13 cellular contexts compared by ENCODE assay signal in the genomic region with DNA sequence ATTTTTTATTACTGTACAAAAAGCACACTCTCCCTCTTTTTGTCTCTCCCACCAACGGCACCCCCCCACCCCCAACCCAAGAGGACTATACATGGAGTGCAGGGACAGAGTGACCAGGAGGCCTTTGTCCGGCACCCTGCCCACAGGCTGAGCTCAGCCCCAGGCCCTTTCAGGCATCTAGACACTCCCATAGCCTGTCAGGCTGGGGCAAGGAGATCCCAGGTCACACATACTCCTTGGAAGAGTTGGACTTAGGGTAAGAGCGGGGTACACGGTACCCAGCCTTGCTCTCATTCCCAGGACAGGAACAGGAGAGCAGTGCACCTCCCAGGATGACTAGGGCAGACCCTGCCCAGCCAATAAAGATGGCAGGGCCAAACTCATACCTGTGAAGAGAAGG. TPM values are rescaled to one million over a fixed set of nuclear protein-coding genes. Genes with fewer than 3 reads are reported as not detected.
DNase-seq lines count a peak whose midpoint lies in the region; ATAC-seq and TF ChIP-seq lines count a peak whose summit lies in the region.
"Had no signal": no experiment of that assay in that cellular context is flagged by ENCODE, and none has a peak within 500 bp of the region (broad histone marks: within the 10 kb centered on the region; RNA-seq: fewer than 3 reads in every experiment).

No MANE protein-coding gene starts in this region.

- no peaks in the 10 kb centered on the region for H3K27me3 ChIP-seq in GM23338 (ENCODE audit: insufficient read depth)
- peaks cover 5% of the 10 kb centered on the region for H3K27me3 ChIP-seq in hepatocyte
- no peaks in the 10 kb centered on the region for H3K27me3 ChIP-seq in parathyroid adenoma (ENCODE audit: control insufficient read depth, insufficient read depth, low read length)
- H3K27me3 ChIP-seq: brain microvascular endothelial cell, SJCRH30 had no signal

- H3K27ac ChIP-seq in GM23338 (ENCODE audit: low read depth) (peak overlapping the region; percentile 97; the same call in 1 of the 2 replicates), hepatocyte (peak overlapping the region; percentile 94), parathyroid adenoma (peak overlapping the region; percentile 99)
- H3K27ac ChIP-seq: brain microvascular endothelial cell, SJCRH30 had no signal

- H3K4me2 ChIP-seq in GM23338 (peak overlapping the region; percentile 100), hepatocyte (peak overlapping the region; percentile 78), parathyroid adenoma (ENCODE audit: low read length) (peak overlapping the region; percentile 99)

- H3K9me3 Mint-ChIP-seq in GM23338 (no peaks in the 10 kb centered on the region; the same call in 2 of the 3 replicates), T-cell (no peaks in the 10 kb centered on the region)
- H3K9me3 Mint-ChIP-seq in stimulated activated memory B cell treated with anti-CD40 and anti-IgM and Interleukin-4, amounts not matched to agents 10 μg/mL and 1 μg/mL and 100 μg/mL, for 72 hours, result no peaks in the 10 kb centered on the region

- POLR2A ChIA-PET in T-cell (lab: Charles Lee), result interaction anchor here in 1 of 2 donors (0.5 kb wide), 1 partner anchor 43 kb away, joined by 3 read pairs; no protein-coding TSS in a partner anchor

- H3K79me2 ChIP-seq in GM23338 (replicated peaks; ENCODE audit: insufficient read depth) (peaks cover 27% of the 10 kb centered on the region), hepatocyte (peaks cover 55% of the 10 kb centered on the region), parathyroid adenoma (peaks cover 11% of the 10 kb centered on the region)

- H3K4me3 Mint-ChIP-seq in GM23338, result peak overlapping the region; percentile 91
- peak overlapping the region; percentile 52 to 76 (median 60) for H3K4me3 Mint-ChIP-seq in T-cell
- H3K4me3 Mint-ChIP-seq in stimulated activated memory B cell treated with anti-CD40 and anti-IgM and Interleukin-4, amounts not matched to agents 10 μg/mL and 1 μg/mL and 100 μg/mL, for 72 hours, result no peak overlapping the region

- H3K4me1 Mint-ChIP-seq in GM23338 (peaks cover 28% of the 10 kb centered on the region), T-cell (peaks cover 22 to 23% (median 22%) of the 10 kb centered on the region in 3 donors)
- H3K4me1 Mint-ChIP-seq in stimulated activated memory B cell treated with anti-CD40 and anti-IgM and Interleukin-4, amounts not matched to agents 10 μg/mL and 1 μg/mL and 100 μg/mL, for 72 hours, result peaks cover 26% of the 10 kb centered on the region

- TF ChIP-seq CTCF in GM23338 (conservative IDR thresholded peaks at IDR 0.05; ENCODE audit: low read depth in 2 of 2) (no peak), hepatocyte (IDR thresholded peaks at IDR 0.05; ENCODE audit: poor library complexity) (no peak), parathyroid adenoma (IDR thresholded peaks at IDR 0.05) (no peak)

- peak overlapping the region; percentile 84; the same call in 1 of the 2 replicates for H3K27ac Mint-ChIP-seq in GM23338
- peak overlapping the region; percentile 61 to 74 for H3K27ac Mint-ChIP-seq in T-cell
- H3K27ac Mint-ChIP-seq in stimulated activated memory B cell treated with anti-CD40 and anti-IgM and Interleukin-4, amounts not matched to agents 10 μg/mL and 1 μg/mL and 100 μg/mL, for 72 hours, result no peak overlapping the region

- ATAC-seq in GM23338, result no peak
- no peak for ATAC-seq in T-cell (replicated peaks in 1 of 4)
- no peak for ATAC-seq in stimulated activated memory B cell treated with anti-CD40 and anti-IgM and Interleukin-4, amounts not matched to agents 10 μg/mL and 1 μg/mL and 100 μg/mL, for 72 hours

- CTCF ChIA-PET in T-cell (lab: Charles Lee), result interaction anchor here in 1 of 2 donors (1.1 kb wide), 1 partner anchor 18 kb away, joined by 3 read pairs; the partner anchor contains the start of gene GABARAP

- H2AFZ ChIP-seq in GM23338, result no peak overlapping the region
- H2AFZ ChIP-seq in hepatocyte, result no peak overlapping the region
- H2AFZ ChIP-seq in parathyroid adenoma, result no peak overlapping the region

- H3F3A ChIP-seq in GM23338 (replicated peaks; ENCODE audit: low read depth), result peaks cover 21% of the 10 kb centered on the region

- H3K36me3 ChIP-seq in GM23338 (ENCODE audit: insufficient read depth) (peaks cover 16% of the 10 kb centered on the region), hepatocyte (replicated peaks; ENCODE audit: insufficient read depth, low read depth) (no peaks in the 10 kb centered on the region), parathyroid adenoma (ENCODE audit: control insufficient read depth, insufficient read depth, low read length) (no peaks in the 10 kb centered on the region)

- H3K9ac ChIP-seq in parathyroid adenoma, result no peak overlapping the region

- H3K4me3 ChIP-seq in GM23338 (peak overlapping the region; percentile 99), hepatocyte (peak overlapping the region; percentile 87), parathyroid adenoma (ENCODE audit: low read depth, low read length) (peak overlapping the region; percentile 83)
- H3K4me3 ChIP-seq: SJCRH30 had no signal

- H3K9me2 ChIP-seq in GM23338 (ENCODE audit: insufficient read depth), result no peaks in the 10 kb centered on the region
- H3K9me2 ChIP-seq in hepatocyte (replicated peaks; ENCODE audit: insufficient read depth), result no peaks in the 10 kb centered on the region

- DNase-seq in GM23338 (ENCODE audit: low spot score) (no peak), T-cell (no peak), hepatocyte (ENCODE audit: low spot score) (peak; percentile 21), UCSD-AML1 (lab: John Stamatoyannopoulos, UW; ENCODE audit: unreplicated experiment) (no peak), T-helper 9 cell (no peak), occipital lobe (lab: John Stamatoyannopoulos, UW) (no peak)
- DNase-seq: activated CD4-positive, alpha-beta T cell treated with anti-CD3 and anti-CD28 coated beads, Interleukin-2, amount 50 U/mL, for 48 hours; brain microvascular endothelial cell; SJCRH30 had no signal

- H3K27me3 Mint-ChIP-seq in GM23338 (ENCODE audit: insufficient read depth, low read depth, poor library complexity), result peaks cover 33% of the 10 kb centered on the region
- H3K27me3 Mint-ChIP-seq in T-cell, result peaks cover 3 to 23% of the 10 kb centered on the region in 2 donors
- H3K27me3 Mint-ChIP-seq in stimulated activated memory B cell treated with anti-CD40 and anti-IgM and Interleukin-4, amounts not matched to agents 10 μg/mL and 1 μg/mL and 100 μg/mL, for 72 hours, result peaks cover 22% of the 10 kb centered on the region

- H3K9me3 ChIP-seq in hepatocyte (ENCODE audit: low read depth), result no peaks in the 10 kb centered on the region
- no peaks in the 10 kb centered on the region for H3K9me3 ChIP-seq in parathyroid adenoma (ENCODE audit: control insufficient read depth, low read length)
- H3K9me3 ChIP-seq: SJCRH30 had no signal

- 93% methylated on average over 4 of the region's 4 CpGs for WGBS in hepatocyte (ENCODE audit: low lambda C conversion rate, missing lambda C conversion rate)

- H3K4me1 ChIP-seq in GM23338 (ENCODE audit: insufficient read depth) (peaks cover 9% of the 10 kb centered on the region), hepatocyte (ENCODE audit: insufficient read depth) (peaks cover 34% of the 10 kb centered on the region), parathyroid adenoma (peaks cover 15% of the 10 kb centered on the region)
- H3K4me1 ChIP-seq: SJCRH30 had no signal

- peaks cover 17% of the 10 kb centered on the region; the same call in 1 of the 2 replicates for H4K20me1 ChIP-seq in GM23338 (replicated peaks; ENCODE audit: insufficient read depth)
- H4K20me1 ChIP-seq in hepatocyte (ENCODE audit: insufficient read depth, poor library complexity, severe bottlenecking), result no peaks in the 10 kb centered on the region

- H3K36me3 Mint-ChIP-seq in GM23338 (ENCODE audit: low read depth) (peaks cover 51% of the 10 kb centered on the region), T-cell (peaks cover 7% of the 10 kb centered on the region)
- peaks cover 16% of the 10 kb centered on the region for H3K36me3 Mint-ChIP-seq in stimulated activated memory B cell treated with anti-CD40 and anti-IgM and Interleukin-4, amounts not matched to agents 10 μg/mL and 1 μg/mL and 100 μg/mL, for 72 hours

TF ChIP-seq in GM23338, 12 proteins besides CTCF, POLR2A, EP300 and RAD21 (continues in another document):
- TF ChIP-seq CREB1 (CRISPR knock-in tag; IDR thresholded peaks at IDR 0.05; ENCODE audit: low read depth) (no peak), EZH2phosphoT487 (IDR thresholded peaks at IDR 0.05; ENCODE audit: unreplicated experiment) (no peak), NANOG (IDR thresholded peaks at IDR 0.05; ENCODE audit: borderline replicate concordance) (no peak)

RNA-seq across cellular contexts. Expression of gene CLDN7, which starts 2.1 kb away (rescaled TPM):
- 111 and 117 TPM in 2 replicates for total RNA-seq in GM23338 (2014; rRNA removed; shearing (Covaris generic))
- polyA plus RNA-seq in GM23338 (2016; fragmentation: Nextera tagmentation; extraction: Ambion mirVana) (46.1 and 50.7 TPM in 2 replicates), hepatocyte (290 and 341 TPM in 2 replicates)
- total RNA-seq in T-cell (1 to 10 TPM; 2.4 to 5.9 (median 2.9) TPM), hepatocyte (169 and 197 TPM in 2 replicates), occipital lobe (0.16 TPM)
- total RNA-seq: Daoy, skeletal muscle tissue had no signal

RNA-seq across cellular contexts. Expression of gene ELP5, which starts 8.1 kb away (rescaled TPM):
- 23.2 and 41.4 TPM in 2 replicates for total RNA-seq in GM23338 (2014; rRNA removed; shearing (Covaris generic))
- polyA plus RNA-seq in GM23338 (2016; fragmentation: Nextera tagmentation; extraction: Ambion mirVana), result 38.3 and 40.9 TPM in 2 replicates
- total RNA-seq in T-cell, result 10 to 100 TPM; 29.8 to 35.9 (median 33.3) TPM
- total RNA-seq in hepatocyte, result 30.4 and 30.6 TPM in 2 replicates
- polyA plus RNA-seq in hepatocyte, result 38.0 and 49.6 TPM in 2 replicates
- 25.4 TPM for total RNA-seq in occipital lobe

RNA-seq across cellular contexts. Expression of gene CTDNEP1, which starts 8.6 kb away (rescaled TPM):
- 93.4 and 109 TPM in 2 replicates for total RNA-seq in GM23338 (2014; rRNA removed; shearing (Covaris generic))
- polyA plus RNA-seq in GM23338 (2016; fragmentation: Nextera tagmentation; extraction: Ambion mirVana), result 48.1 and 55.2 TPM in 2 replicates
- 100 to 1,000 TPM; 109 to 131 (median 125) TPM for total RNA-seq in T-cell
- total RNA-seq in hepatocyte, result 44.6 and 62.7 TPM in 2 replicates
- polyA plus RNA-seq in hepatocyte, result 86.9 and 96.7 TPM in 2 replicates
- 26.5 TPM for total RNA-seq in occipital lobe

RNA-seq across cellular contexts. Expression of gene GABARAP, which starts 17.9 kb away (rescaled TPM):
- 88.8 and 128 TPM in 2 replicates for total RNA-seq in GM23338 (2014; rRNA removed; shearing (Covaris generic))
- 497 and 520 TPM in 2 replicates for polyA plus RNA-seq in GM23338 (2016; fragmentation: Nextera tagmentation; extraction: Ambion mirVana)
- 100 to 1,000 TPM; 197 to 278 (median 276) TPM for total RNA-seq in T-cell
- 309 and 327 TPM in 2 replicates for total RNA-seq in hepatocyte
- polyA plus RNA-seq in hepatocyte, result 992 and 1,031 TPM in 2 replicates
- total RNA-seq in occipital lobe, result 93.3 TPM

RNA-seq across cellular contexts. Expression of gene PHF23, which starts 20.9 kb away (rescaled TPM):
- 33.2 and 51.0 TPM in 2 replicates for total RNA-seq in GM23338 (2014; rRNA removed; shearing (Covaris generic))
- polyA plus RNA-seq in GM23338 (2016; fragmentation: Nextera tagmentation; extraction: Ambion mirVana) (35.4 and 36.6 TPM in 2 replicates), hepatocyte (77.7 and 78.6 TPM in 2 replicates)
- total RNA-seq in T-cell (10 to 100 TPM; 13.3 to 51.6 (median 43.5) TPM), hepatocyte (53.9 and 57.9 TPM in 2 replicates), occipital lobe (33.7 TPM)

Comparison
In these comparisons a context has a peak if more than half of its experiments do, and no peak if none do; other contexts are left out.
1. RNA of gene CLDN7, which starts 2.1 kb away (total RNA-seq): 169 to 197 TPM in hepatocyte and 111 to 117 TPM in GM23338; 2.4 to 5.9 TPM in T-cell and 0.16 TPM in occipital lobe (single experiment); every median in the first group is over 10 times any median in the second.
2. Peak in every context shown above with its lines, with median percentiles within 50 percentile points of each other: H3K27ac ChIP-seq, H3K4me2 ChIP-seq and H3K4me3 ChIP-seq.